Comparison of ENCODE assay signal across 1 cellular context in the genomic region with DNA sequence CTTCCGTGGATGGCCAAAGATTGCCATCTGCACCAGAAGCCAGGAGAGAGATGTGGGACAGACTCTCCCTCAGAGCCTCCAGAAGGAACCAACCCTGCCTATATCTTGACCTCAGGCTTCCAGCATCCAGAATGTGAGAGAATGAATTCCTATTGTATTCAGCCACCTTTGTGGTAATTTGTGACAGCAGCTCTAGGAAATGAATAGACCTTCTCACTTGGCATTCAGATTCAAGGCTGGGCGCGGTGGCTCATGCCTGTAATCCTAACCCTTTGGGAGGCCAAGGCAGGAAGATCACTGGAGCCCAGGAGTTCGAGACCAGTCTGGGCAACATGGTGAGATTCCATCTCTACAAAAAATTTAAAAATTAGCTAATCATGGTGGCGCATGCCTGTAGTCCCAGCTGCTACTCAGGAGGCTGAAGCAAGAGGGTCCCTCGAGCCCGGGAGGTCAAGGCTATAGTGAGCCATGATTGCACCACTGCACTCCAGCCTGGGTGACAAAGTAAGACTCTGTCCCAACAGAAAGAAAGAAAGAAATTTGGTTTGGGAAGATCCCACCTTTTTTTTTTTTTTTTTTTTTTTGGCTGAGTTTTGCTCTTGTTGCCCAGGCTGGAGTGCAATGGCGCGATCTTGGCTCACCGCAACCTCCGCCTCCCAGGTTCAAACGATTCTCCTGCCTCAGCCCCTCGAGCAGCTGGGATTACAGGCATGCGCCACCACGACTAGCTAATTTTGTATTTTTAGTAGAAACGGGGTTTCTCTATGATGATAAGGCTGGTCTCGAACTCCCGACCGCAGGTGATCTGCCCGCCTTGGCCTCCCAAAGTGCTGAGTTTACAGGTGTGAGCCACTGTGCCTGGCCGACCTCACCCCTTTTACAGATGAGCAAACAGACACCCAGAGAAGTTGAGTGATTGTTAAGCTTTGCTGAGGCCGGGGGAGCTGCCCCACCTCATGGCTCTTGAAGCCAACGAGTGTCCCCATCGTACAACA.
TF ChIP-seq lines count a peak whose summit lies in the region.

No MANE protein-coding gene starts in this region.

TF ChIP-seq in HepG2, 621 proteins besides CTCF, POLR2A, EP300 and RAD21 (continues in another document):
- TF ChIP-seq NR2C2 (CRISPR knock-in tag; IDR thresholded peaks at IDR 0.05; ENCODE audit: borderline replicate concordance) (peak; percentile 32; the same call in 1 of the 2 replicates), ZBTB38 (CRISPR knock-in tag; IDR thresholded peaks at IDR 0.05) (0 out of 2 replicates have a peak, but pooled peaks have one; percentile 8), NR2F6 (IDR thresholded peaks at IDR 0.05) (peak; percentile 66), NR2F6 (CRISPR knock-in tag; IDR thresholded peaks at IDR 0.05) (peak; percentile 77), ATF7-NPFF (CRISPR knock-in tag; IDR thresholded peaks at IDR 0.05; ENCODE audit: low read depth) (no peak), KAT7 (CRISPR knock-in tag; IDR thresholded peaks at IDR 0.05; ENCODE audit: borderline replicate concordance) (no peak), SOX6 (IDR thresholded peaks at IDR 0.05) (no peak), SOX6 (CRISPR knock-in tag; IDR thresholded peaks at IDR 0.05) (no peak), CEBPB (IDR thresholded peaks at IDR 0.05; ENCODE audit: borderline replicate concordance, low read depth, low read length) (peak; percentile 64), NFIB (CRISPR knock-in tag; IDR thresholded peaks at IDR 0.05; ENCODE audit: borderline replicate concordance) (0 out of 2 replicates have a peak, but pooled peaks have one; percentile 49), TRIM24 (CRISPR knock-in tag; IDR thresholded peaks at IDR 0.05) (0 out of 2 replicates have a peak, but pooled peaks have one; percentile 26), ZNF530 (CRISPR knock-in tag; IDR thresholded peaks at IDR 0.05; ENCODE audit: low read depth) (no peak), ZNF337 (CRISPR knock-in tag; IDR thresholded peaks at IDR 0.05; ENCODE audit: borderline replicate concordance, low read depth) (no peak), HNF4A (CRISPR knock-in tag; IDR thresholded peaks at IDR 0.05) (peak; percentile 59), SNAPC2 (CRISPR knock-in tag; IDR thresholded peaks at IDR 0.05) (no peak), RARA (CRISPR knock-in tag; IDR thresholded peaks at IDR 0.05) (peak; percentile 32; the same call in 1 of the 2 replicates), DR1 (CRISPR knock-in tag; IDR thresholded peaks at IDR 0.05) (no peak), GATAD2A (CRISPR knock-in tag; IDR thresholded peaks at IDR 0.05) (0 out of 2 replicates have a peak, but pooled peaks have one; percentile 30), CEBPG (CRISPR knock-in tag; IDR thresholded peaks at IDR 0.05) (peak; percentile 69; the same call in 1 of the 2 replicates), CBFB (CRISPR knock-in tag; IDR thresholded peaks at IDR 0.05) (0 out of 2 replicates have a peak, but pooled peaks have one; percentile 9), ZMYM2 (CRISPR knock-in tag; IDR thresholded peaks at IDR 0.05) (peak; percentile 57; the same call in 1 of the 2 replicates), TCF12 (IDR thresholded peaks at IDR 0.05) (no peak), TCF12 (CRISPR knock-in tag; IDR thresholded peaks at IDR 0.05) (no peak), ZNF605 (CRISPR knock-in tag; IDR thresholded peaks at IDR 0.05) (peak; percentile 61; the same call in 1 of the 2 replicates), YEATS2 (CRISPR knock-in tag; IDR thresholded peaks at IDR 0.05; ENCODE audit: borderline replicate concordance) (no peak), SYNCRIP (IDR thresholded peaks at IDR 0.05; ENCODE audit: insufficient read depth, low read depth, low read length) (no peak), CREM (IDR thresholded peaks at IDR 0.05) (no peak), CREM (CRISPR knock-in tag; IDR thresholded peaks at IDR 0.05) (no peak)
- TF ChIP-seq, protein P1, sequence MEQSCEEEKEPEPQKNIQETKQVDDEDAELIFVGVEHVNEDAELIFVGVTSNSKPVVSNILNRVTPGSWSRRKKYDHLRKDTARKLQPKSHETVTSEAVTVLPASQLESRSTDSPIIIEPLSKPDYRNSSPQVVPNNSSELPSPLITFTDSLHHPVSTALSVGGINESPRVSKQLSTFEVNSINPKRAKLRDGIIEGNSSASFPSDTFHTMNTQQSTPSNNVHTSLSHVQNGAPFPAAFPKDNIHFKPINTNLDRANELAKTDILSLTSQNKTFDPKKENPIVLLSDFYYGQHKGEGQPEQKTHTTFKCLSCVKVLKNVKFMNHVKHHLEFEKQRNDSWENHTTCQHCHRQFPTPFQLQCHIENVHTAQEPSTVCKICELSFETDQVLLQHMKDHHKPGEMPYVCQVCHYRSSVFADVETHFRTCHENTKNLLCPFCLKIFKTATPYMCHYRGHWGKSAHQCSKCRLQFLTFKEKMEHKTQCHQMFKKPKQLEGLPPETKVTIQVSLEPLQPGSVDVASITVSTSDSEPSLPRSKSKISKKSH (CRISPR knock-in tag; IDR thresholded peaks at IDR 0.05; ENCODE audit: borderline replicate concordance) = no peak
- TF ChIP-seq, protein P2, sequence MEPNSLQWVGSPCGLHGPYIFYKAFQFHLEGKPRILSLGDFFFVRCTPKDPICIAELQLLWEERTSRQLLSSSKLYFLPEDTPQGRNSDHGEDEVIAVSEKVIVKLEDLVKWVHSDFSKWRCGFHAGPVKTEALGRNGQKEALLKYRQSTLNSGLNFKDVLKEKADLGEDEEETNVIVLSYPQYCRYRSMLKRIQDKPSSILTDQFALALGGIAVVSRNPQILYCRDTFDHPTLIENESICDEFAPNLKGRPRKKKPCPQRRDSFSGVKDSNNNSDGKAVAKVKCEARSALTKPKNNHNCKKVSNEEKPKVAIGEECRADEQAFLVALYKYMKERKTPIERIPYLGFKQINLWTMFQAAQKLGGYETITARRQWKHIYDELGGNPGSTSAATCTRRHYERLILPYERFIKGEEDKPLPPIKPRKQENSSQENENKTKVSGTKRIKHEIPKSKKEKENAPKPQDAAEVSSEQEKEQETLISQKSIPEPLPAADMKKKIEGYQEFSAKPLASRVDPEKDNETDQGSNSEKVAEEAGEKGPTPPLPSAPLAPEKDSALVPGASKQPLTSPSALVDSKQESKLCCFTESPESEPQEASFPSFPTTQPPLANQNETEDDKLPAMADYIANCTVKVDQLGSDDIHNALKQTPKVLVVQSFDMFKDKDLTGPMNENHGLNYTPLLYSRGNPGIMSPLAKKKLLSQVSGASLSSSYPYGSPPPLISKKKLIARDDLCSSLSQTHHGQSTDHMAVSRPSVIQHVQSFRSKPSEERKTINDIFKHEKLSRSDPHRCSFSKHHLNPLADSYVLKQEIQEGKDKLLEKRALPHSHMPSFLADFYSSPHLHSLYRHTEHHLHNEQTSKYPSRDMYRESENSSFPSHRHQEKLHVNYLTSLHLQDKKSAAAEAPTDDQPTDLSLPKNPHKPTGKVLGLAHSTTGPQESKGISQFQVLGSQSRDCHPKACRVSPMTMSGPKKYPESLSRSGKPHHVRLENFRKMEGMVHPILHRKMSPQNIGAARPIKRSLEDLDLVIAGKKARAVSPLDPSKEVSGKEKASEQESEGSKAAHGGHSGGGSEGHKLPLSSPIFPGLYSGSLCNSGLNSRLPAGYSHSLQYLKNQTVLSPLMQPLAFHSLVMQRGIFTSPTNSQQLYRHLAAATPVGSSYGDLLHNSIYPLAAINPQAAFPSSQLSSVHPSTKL (CRISPR knock-in tag; IDR thresholded peaks at IDR 0.05) = peak; percentile 40; the same call in 1 of the 2 replicates
- TF ChIP-seq, protein P3, sequence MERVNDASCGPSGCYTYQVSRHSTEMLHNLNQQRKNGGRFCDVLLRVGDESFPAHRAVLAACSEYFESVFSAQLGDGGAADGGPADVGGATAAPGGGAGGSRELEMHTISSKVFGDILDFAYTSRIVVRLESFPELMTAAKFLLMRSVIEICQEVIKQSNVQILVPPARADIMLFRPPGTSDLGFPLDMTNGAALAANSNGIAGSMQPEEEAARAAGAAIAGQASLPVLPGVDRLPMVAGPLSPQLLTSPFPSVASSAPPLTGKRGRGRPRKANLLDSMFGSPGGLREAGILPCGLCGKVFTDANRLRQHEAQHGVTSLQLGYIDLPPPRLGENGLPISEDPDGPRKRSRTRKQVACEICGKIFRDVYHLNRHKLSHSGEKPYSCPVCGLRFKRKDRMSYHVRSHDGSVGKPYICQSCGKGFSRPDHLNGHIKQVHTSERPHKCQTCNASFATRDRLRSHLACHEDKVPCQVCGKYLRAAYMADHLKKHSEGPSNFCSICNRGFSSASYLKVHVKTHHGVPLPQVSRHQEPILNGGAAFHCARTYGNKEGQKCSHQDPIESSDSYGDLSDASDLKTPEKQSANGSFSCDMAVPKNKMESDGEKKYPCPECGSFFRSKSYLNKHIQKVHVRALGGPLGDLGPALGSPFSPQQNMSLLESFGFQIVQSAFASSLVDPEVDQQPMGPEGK (CRISPR knock-in tag; IDR thresholded peaks at IDR 0.05) = no peak
- TF ChIP-seq, protein P4, sequence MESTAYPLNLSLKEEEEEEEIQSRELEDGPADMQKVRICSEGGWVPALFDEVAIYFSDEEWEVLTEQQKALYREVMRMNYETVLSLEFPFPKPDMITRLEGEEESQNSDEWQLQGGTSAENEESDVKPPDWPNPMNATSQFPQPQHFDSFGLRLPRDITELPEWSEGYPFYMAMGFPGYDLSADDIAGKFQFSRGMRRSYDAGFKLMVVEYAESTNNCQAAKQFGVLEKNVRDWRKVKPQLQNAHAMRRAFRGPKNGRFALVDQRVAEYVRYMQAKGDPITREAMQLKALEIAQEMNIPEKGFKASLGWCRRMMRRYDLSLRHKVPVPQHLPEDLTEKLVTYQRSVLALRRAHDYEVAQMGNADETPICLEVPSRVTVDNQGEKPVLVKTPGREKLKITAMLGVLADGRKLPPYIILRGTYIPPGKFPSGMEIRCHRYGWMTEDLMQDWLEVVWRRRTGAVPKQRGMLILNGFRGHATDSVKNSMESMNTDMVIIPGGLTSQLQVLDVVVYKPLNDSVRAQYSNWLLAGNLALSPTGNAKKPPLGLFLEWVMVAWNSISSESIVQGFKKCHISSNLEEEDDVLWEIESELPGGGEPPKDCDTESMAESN (CRISPR knock-in tag; conservative IDR thresholded peaks at IDR 0.05) = 0 out of 2 replicates have a peak, but pooled peaks have one; percentile 25
- TF ChIP-seq, protein P5, sequence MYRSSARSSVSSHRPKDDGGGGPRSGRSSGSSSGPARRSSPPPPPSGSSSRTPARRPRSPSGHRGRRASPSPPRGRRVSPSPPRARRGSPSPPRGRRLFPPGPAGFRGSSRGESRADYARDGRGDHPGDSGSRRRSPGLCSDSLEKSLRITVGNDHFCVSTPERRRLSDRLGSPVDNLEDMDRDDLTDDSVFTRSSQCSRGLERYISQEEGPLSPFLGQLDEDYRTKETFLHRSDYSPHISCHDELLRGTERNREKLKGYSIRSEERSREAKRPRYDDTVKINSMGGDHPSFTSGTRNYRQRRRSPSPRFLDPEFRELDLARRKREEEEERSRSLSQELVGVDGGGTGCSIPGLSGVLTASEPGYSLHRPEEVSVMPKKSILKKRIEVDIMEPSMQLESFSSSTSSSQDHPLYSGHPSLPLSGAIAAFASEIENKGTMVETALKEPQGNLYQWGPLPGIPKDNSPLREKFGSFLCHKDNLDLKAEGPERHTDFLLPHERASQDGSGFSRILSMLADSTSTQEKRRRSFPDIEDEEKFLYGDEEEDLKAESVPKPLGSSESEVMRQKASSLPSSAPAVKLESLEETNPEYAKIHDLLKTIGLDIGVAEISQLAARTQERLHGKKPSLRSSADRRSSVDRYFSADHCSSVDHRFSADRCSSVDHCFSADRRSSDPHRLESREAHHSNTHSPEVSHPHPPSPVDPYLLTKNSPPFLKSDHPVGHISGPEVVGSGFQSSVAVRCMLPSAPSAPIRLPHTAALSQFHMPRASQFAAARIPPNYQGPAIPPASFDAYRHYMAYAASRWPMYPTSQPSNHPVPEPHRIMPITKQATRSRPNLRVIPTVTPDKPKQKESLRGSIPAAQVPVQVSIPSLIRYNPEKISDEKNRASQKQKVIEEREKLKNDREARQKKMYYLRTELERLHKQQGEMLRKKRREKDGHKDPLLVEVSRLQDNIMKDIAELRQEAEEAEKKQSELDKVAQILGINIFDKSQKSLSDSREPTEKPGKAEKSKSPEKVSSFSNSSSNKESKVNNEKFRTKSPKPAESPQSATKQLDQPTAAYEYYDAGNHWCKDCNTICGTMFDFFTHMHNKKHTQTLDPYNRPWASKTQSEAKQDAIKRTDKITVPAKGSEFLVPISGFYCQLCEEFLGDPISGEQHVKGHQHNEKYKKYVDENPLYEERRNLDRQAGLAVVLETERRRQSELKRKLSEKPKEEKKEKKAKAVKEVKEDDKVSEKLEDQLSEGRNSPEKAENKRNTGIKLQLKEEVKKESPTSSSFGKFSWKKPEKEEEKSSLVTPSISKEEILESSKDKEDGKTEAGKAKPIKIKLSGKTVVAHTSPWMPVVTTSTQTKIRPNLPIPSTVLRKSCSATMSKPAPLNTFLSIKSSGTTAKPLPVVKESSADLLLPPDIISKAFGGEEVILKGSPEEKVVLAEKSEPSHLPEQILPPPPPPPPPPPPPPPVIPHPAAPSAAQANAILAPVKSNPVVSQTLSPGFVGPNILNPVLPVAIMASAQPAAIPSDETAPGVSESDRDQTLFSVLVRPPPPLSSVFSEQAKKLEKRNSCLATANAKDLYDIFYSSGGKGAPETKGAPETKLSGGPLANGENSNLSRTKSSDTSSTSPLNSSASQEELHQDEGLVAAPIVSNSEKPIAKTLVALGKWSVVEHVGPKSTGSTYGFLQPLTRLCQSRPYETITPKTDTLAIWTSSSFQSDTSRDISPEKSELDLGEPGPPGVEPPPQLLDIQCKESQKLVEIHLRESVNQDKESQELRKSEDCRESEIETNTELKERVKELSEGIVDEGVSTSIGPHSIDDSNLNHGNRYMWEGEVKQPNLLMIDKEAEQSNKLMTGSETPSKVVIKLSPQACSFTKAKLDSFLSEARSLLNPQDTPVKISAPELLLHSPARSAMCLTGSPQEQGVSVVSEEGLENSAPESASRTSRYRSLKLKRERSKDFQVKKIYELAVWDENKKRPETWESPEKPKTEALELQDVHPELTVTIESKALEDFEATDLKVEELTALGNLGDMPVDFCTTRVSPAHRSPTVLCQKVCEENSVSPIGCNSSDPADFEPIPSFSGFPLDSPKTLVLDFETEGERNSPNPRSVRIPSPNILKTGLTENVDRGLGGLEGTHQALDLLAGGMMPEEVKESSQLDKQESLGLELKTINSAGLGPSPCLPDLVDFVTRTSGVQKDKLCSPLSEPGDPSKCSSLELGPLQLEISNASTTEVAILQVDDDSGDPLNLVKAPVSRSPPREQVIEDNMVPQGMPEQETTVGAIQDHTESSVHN (CRISPR knock-in tag; IDR thresholded peaks at IDR 0.05) = no peak
- TF ChIP-seq, protein P6, sequence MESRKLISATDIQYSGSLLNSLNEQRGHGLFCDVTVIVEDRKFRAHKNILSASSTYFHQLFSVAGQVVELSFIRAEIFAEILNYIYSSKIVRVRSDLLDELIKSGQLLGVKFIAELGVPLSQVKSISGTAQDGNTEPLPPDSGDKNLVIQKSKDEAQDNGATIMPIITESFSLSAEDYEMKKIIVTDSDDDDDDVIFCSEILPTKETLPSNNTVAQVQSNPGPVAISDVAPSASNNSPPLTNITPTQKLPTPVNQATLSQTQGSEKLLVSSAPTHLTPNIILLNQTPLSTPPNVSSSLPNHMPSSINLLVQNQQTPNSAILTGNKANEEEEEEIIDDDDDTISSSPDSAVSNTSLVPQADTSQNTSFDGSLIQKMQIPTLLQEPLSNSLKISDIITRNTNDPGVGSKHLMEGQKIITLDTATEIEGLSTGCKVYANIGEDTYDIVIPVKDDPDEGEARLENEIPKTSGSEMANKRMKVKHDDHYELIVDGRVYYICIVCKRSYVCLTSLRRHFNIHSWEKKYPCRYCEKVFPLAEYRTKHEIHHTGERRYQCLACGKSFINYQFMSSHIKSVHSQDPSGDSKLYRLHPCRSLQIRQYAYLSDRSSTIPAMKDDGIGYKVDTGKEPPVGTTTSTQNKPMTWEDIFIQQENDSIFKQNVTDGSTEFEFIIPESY (CRISPR knock-in tag; IDR thresholded peaks at IDR 0.05) = peak; percentile 34; the same call in 1 of the 2 replicates
